In the genomic region with DNA sequence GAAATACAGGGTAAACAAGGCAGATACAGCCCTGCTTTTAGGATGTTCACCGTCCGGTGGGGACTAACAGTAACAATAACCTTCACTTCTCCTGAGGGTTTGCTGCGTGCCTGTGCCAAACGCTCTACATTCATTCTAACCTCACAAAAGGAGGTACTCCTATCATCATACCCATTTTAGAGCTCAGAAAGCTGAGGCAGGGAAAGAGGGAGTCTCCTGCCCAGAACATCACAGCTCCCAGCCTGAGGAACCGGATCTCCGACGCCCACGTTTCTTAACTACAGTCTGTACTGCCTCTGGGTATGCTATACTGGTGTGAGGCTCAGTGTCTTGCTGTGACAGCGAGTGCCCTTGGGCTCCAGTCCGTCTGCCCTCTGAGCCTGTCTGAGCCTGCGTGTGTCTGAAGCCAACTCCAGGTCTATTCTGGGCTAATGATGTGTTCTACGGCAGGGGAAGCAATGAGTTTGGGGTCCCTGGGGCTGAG, we compare ENCODE assay signal across 1 cellular context.
TF ChIP-seq lines count a peak whose summit lies in the region.

No MANE protein-coding gene starts in this region.

TF ChIP-seq in neural cell, 6 proteins besides CTCF, POLR2A, EP300 and RAD21 (continued from another document):
- TF ChIP-seq, protein P1, sequence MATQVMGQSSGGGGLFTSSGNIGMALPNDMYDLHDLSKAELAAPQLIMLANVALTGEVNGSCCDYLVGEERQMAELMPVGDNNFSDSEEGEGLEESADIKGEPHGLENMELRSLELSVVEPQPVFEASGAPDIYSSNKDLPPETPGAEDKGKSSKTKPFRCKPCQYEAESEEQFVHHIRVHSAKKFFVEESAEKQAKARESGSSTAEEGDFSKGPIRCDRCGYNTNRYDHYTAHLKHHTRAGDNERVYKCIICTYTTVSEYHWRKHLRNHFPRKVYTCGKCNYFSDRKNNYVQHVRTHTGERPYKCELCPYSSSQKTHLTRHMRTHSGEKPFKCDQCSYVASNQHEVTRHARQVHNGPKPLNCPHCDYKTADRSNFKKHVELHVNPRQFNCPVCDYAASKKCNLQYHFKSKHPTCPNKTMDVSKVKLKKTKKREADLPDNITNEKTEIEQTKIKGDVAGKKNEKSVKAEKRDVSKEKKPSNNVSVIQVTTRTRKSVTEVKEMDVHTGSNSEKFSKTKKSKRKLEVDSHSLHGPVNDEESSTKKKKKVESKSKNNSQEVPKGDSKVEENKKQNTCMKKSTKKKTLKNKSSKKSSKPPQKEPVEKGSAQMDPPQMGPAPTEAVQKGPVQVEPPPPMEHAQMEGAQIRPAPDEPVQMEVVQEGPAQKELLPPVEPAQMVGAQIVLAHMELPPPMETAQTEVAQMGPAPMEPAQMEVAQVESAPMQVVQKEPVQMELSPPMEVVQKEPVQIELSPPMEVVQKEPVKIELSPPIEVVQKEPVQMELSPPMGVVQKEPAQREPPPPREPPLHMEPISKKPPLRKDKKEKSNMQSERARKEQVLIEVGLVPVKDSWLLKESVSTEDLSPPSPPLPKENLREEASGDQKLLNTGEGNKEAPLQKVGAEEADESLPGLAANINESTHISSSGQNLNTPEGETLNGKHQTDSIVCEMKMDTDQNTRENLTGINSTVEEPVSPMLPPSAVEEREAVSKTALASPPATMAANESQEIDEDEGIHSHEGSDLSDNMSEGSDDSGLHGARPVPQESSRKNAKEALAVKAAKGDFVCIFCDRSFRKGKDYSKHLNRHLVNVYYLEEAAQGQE (IDR thresholded peaks at IDR 0.05; ENCODE audit: borderline replicate concordance), result no peak
- TF ChIP-seq MXI1 (conservative IDR thresholded peaks at IDR 0.05; ENCODE audit: poor library complexity, severe bottlenecking) (no peak), SMC3 (conservative IDR thresholded peaks at IDR 0.05; ENCODE audit: poor library complexity) (no peak), TAF1 (IDR thresholded peaks at IDR 0.05; ENCODE audit: low read depth) (no peak), EZH2 (IDR thresholded peaks at IDR 0.05; ENCODE audit: borderline replicate concordance, insufficient read depth, low read length, poor library complexity, severe bottlenecking) (no peak)
TF ChIP-seq in neural cell: peak in this region for 0.
